8 cellular contexts compared by ENCODE assay signal in genomic region chr6:31734703-31735500, GRCh38. TPM values are rescaled to one million over a fixed set of nuclear protein-coding genes. Genes with fewer than 3 reads are reported as not detected.
DNase-seq lines count a peak whose midpoint lies in the region; ATAC-seq and TF ChIP-seq lines count a peak whose summit lies in the region.

No MANE protein-coding gene starts in this region.

- H3K4me2 ChIP-seq in GM23338 (peak overlapping the region; percentile 91), trophoblast cell (ENCODE audit: low read length) (peak overlapping the region; percentile 89)

- peak; percentile 36 for ATAC-seq in GM23338
- ATAC-seq in GM21576 (IDR thresholded peaks at IDR 0.05; ENCODE audit: unreplicated experiment) = no peak

- H3K4me3 Mint-ChIP-seq in CD14-positive monocyte (peak overlapping the region; percentile 99 to 100), GM23338 (peak overlapping the region; percentile 92), glutamatergic neuron (ENCODE audit: unreplicated experiment) (peak overlapping the region; percentile 98)

- peak overlapping the region; percentile 96 for H3K4ac ChIP-seq in trophoblast cell (ENCODE audit: low read depth, low read length)

- peaks cover 0 to 5% (median 1%) of the 10 kb centered on the region in 3 donors for H3K27me3 Mint-ChIP-seq in CD14-positive monocyte (ENCODE audit: low read depth in 3 of 3)
- peaks cover 32% of the 10 kb centered on the region for H3K27me3 Mint-ChIP-seq in GM23338 (ENCODE audit: insufficient read depth, low read depth, poor library complexity)
- peaks cover 16% of the 10 kb centered on the region for H3K27me3 Mint-ChIP-seq in glutamatergic neuron (ENCODE audit: unreplicated experiment)

- DNase-seq in CD14-positive monocyte (ENCODE audit: low spot score) (peak; percentile 84), GM23338 (ENCODE audit: low spot score) (peak; percentile 85), RKO (ENCODE audit: low spot score) (peak; percentile 91), glutamatergic neuron (peak; percentile 72), trophoblast cell (peak in 1 of 2 donors; percentile 67), NCI-H2107 treated with DMSO at 0.1 percent for 48 hours (lab: John Stamatoyannopoulos, UW; ENCODE audit: unreplicated experiment) (no peak)
- DNase-seq in activated effector memory CD4-positive, alpha-beta T cell treated with anti-CD3 and anti-CD28 coated beads, Interleukin-2, amount 50 U/mL, for 16 hours = peak; percentile 86

- H3K4me3 ChIP-seq in GM23338 (peak overlapping the region; percentile 96), trophoblast cell (ENCODE audit: low read depth, low read length) (peak overlapping the region; percentile 78)

- H3F3A ChIP-seq in GM23338 (replicated peaks; ENCODE audit: low read depth) = peaks cover 62% of the 10 kb centered on the region

- H3K27ac ChIP-seq in GM23338 (ENCODE audit: low read depth) (peak overlapping the region; percentile 78; the same call in 1 of the 2 replicates), trophoblast cell (ENCODE audit: low read depth, low read length) (peak overlapping the region; percentile 95)

- H3K27ac Mint-ChIP-seq in CD14-positive monocyte (peak overlapping the region; percentile 95 to 100 (median 99)), GM23338 (peak overlapping the region; percentile 92), glutamatergic neuron (ENCODE audit: unreplicated experiment) (peak overlapping the region; percentile 95)

- peak overlapping the region; percentile 93 for H3K9ac ChIP-seq in trophoblast cell (ENCODE audit: low read length)

- peak overlapping the region; percentile 87 for H3K14ac ChIP-seq in trophoblast cell (ENCODE audit: low read length)

- H3K9me3 ChIP-seq in trophoblast cell (ENCODE audit: insufficient read depth, low read depth, low read length) = no peaks in the 10 kb centered on the region

- H2AFZ ChIP-seq in GM23338 (no peak overlapping the region), trophoblast cell (ENCODE audit: insufficient read depth, low read length, poor library complexity) (no peak overlapping the region)

- H4K20me1 ChIP-seq in GM23338 (replicated peaks; ENCODE audit: insufficient read depth) = peaks cover 11% of the 10 kb centered on the region; the same call in 1 of the 2 replicates

- H3K23ac ChIP-seq in trophoblast cell (ENCODE audit: low read length) = no peak overlapping the region

- TF ChIP-seq CTCF in CD14-positive monocyte (IDR thresholded peaks at IDR 0.05) (no peak), GM23338 (conservative IDR thresholded peaks at IDR 0.05; ENCODE audit: low read depth in 2 of 2) (no peak), glutamatergic neuron (IDR thresholded peaks at IDR 0.05; ENCODE audit: partially characterized antibody, unreplicated experiment) (no peak)

- H3K36me3 ChIP-seq in GM23338 (ENCODE audit: insufficient read depth) (peaks cover 29% of the 10 kb centered on the region), trophoblast cell (ENCODE audit: control insufficient read depth in 1 of 2, insufficient read depth in 2 of 2, low read length in 2 of 2) (peaks cover 26 to 33% of the 10 kb centered on the region in 2 experiments)

- H3K79me2 ChIP-seq in GM23338 (replicated peaks; ENCODE audit: insufficient read depth) (peaks cover 27% of the 10 kb centered on the region), trophoblast cell (ENCODE audit: control insufficient read depth, insufficient read depth, low read length, poor library complexity) (peaks cover 24% of the 10 kb centered on the region)

- peak overlapping the region; percentile 40 for H4K8ac ChIP-seq in trophoblast cell (ENCODE audit: low read depth, low read length)

- H2BK120ac ChIP-seq in trophoblast cell (ENCODE audit: insufficient read depth, low read length, poor library complexity) = peak overlapping the region; percentile 84

- intact Hi-C loops in CD14-positive monocyte (cut with micrococcal nuclease) = loop anchor here (5.0 to 10.0 kb wide), 4 partner anchors 32 to 190 kb away; partner anchors contain the start of genes ATP6V1G2 (in 1 of the 2), CSNK2B (in 1 of the 2), DDX39B (in 1 of the 2) and LY6G5B (in 1 of the 2)

- H3K4me1 Mint-ChIP-seq in CD14-positive monocyte = peaks cover 65% of the 10 kb centered on the region
- peaks cover 53% of the 10 kb centered on the region for H3K4me1 Mint-ChIP-seq in GM23338
- H3K4me1 Mint-ChIP-seq in glutamatergic neuron (ENCODE audit: low read depth, unreplicated experiment) = peaks cover 21% of the 10 kb centered on the region

- H3K4me1 ChIP-seq in GM23338 (ENCODE audit: insufficient read depth) (peaks cover 45% of the 10 kb centered on the region), trophoblast cell (ENCODE audit: control insufficient read depth in 1 of 2, insufficient read depth in 2 of 2, low read length in 2 of 2) (peaks cover 24 to 27% of the 10 kb centered on the region in 2 experiments)

- WGBS in trophoblast cell (ENCODE audit: extremely low coverage, insufficient coverage, insufficient read length) = no CpG with 5 or more reads among the region's 22 CpGs

- peak overlapping the region; percentile 93 for H2BK5ac ChIP-seq in trophoblast cell (ENCODE audit: low read depth, low read length, poor library complexity)

- H3K9me2 ChIP-seq in GM23338 (ENCODE audit: insufficient read depth) = no peaks in the 10 kb centered on the region

- peaks cover 37% of the 10 kb centered on the region for H3K79me1 ChIP-seq in trophoblast cell (ENCODE audit: low read length)

- H2AK5ac ChIP-seq in trophoblast cell (ENCODE audit: low read length) = peak overlapping the region; percentile 50

- peak overlapping the region; percentile 92 for H4K91ac ChIP-seq in trophoblast cell (ENCODE audit: low read depth, low read length)

- peak overlapping the region; percentile 86 for H3K18ac ChIP-seq in trophoblast cell (ENCODE audit: low read length)

- H3K27me3 ChIP-seq in GM23338 (ENCODE audit: insufficient read depth) (no peaks in the 10 kb centered on the region), trophoblast cell (ENCODE audit: insufficient read depth, low read length) (no peaks in the 10 kb centered on the region)

- peaks cover 40 to 47% of the 10 kb centered on the region in 2 donors for H3K36me3 Mint-ChIP-seq in CD14-positive monocyte
- peaks cover 42% of the 10 kb centered on the region for H3K36me3 Mint-ChIP-seq in GM23338 (ENCODE audit: low read depth)
- no peaks in the 10 kb centered on the region for H3K36me3 Mint-ChIP-seq in glutamatergic neuron (ENCODE audit: unreplicated experiment)

- H3K9me3 Mint-ChIP-seq in CD14-positive monocyte (peaks cover 0 to 2% (median 0%) of the 10 kb centered on the region in 7 donors), GM23338 (no peaks in the 10 kb centered on the region), glutamatergic neuron (ENCODE audit: unreplicated experiment) (peaks cover 20% of the 10 kb centered on the region)

- H4K12ac ChIP-seq in trophoblast cell (ENCODE audit: low read depth, low read length) = peak overlapping the region; percentile 20

- peak overlapping the region; percentile 34 for H2BK12ac ChIP-seq in trophoblast cell (ENCODE audit: low read length)

TF ChIP-seq in GM23338, 12 proteins besides CTCF, POLR2A, EP300 and RAD21 (continues in another document):
- no peak for TF ChIP-seq EZH2 (IDR thresholded peaks at IDR 0.05; ENCODE audit: low read depth, unreplicated experiment)
- TF ChIP-seq ETS1 (IDR thresholded peaks at IDR 0.05) = peak; percentile 12; the same call in 1 of the 2 replicates

RNA-seq across cellular contexts. Expression of gene CLIC1, which starts 1.4 kb away (rescaled TPM):
- 1,000 to 10,000 TPM; 1,196 to 1,304 TPM for polyA plus RNA-seq in CD14-positive monocyte
- 226 and 269 TPM in 2 replicates for total RNA-seq in GM23338 (2014; rRNA removed; shearing (Covaris generic))
- polyA plus RNA-seq in GM23338 (2016; fragmentation: Nextera tagmentation; extraction: Ambion mirVana) = 269 and 296 TPM in 2 replicates
- 310 TPM for total RNA-seq in glutamatergic neuron (ENCODE audit: unreplicated experiment)
- polyA plus RNA-seq in trophoblast cell (2013) = 276 and 291 TPM in 2 replicates

RNA-seq across cellular contexts. Expression of gene MSH5, which starts 4.9 kb away (rescaled TPM):
- polyA plus RNA-seq in CD14-positive monocyte = 1 to 10 TPM in 1 of 2 donors, under 1 TPM in 1; 0.58 to 1.9 TPM
- total RNA-seq in GM23338 (2014; rRNA removed; shearing (Covaris generic)) = 23.9 and 27.2 TPM in 2 replicates
- polyA plus RNA-seq in GM23338 (2016; fragmentation: Nextera tagmentation; extraction: Ambion mirVana) = 12.1 and 12.8 TPM in 2 replicates
- total RNA-seq in glutamatergic neuron (ENCODE audit: unreplicated experiment) = 25.7 TPM
- 7.3 and 7.7 TPM in 2 replicates for polyA plus RNA-seq in trophoblast cell (2013)

RNA-seq across cellular contexts. Expression of gene DDAH2, which starts 5.8 kb away (rescaled TPM):
- polyA plus RNA-seq in CD14-positive monocyte = 10 to 100 TPM; 29.8 to 30.6 TPM
- total RNA-seq in GM23338 (2014; rRNA removed; shearing (Covaris generic)) = 58.7 and 62.2 TPM in 2 replicates
- 65.0 and 65.1 TPM in 2 replicates for polyA plus RNA-seq in GM23338 (2016; fragmentation: Nextera tagmentation; extraction: Ambion mirVana)
- 266 TPM for total RNA-seq in glutamatergic neuron (ENCODE audit: unreplicated experiment)
- 85.4 and 87.3 TPM in 2 replicates for polyA plus RNA-seq in trophoblast cell (2013)

RNA-seq across cellular contexts. Expression of gene MPIG6B, which starts 11.7 kb away (rescaled TPM):
- polyA plus RNA-seq in CD14-positive monocyte (under 1 TPM; 0.68 to 0.75 TPM), GM23338 (2016; fragmentation: Nextera tagmentation; extraction: Ambion mirVana) (0.12 and 0.13 TPM in 2 replicates)
- total RNA-seq in GM23338 (2014; rRNA removed; shearing (Covaris generic)) = not detected in 2 replicates
- not detected for total RNA-seq in glutamatergic neuron (ENCODE audit: unreplicated experiment)
- polyA plus RNA-seq in trophoblast cell (2013) = 0.31 and 0.39 TPM in 2 replicates

RNA-seq across cellular contexts. Expression of gene LY6G6C, which starts 13.4 kb away (rescaled TPM):
- polyA plus RNA-seq in CD14-positive monocyte (not detected), GM23338 (2016; fragmentation: Nextera tagmentation; extraction: Ambion mirVana) (0.23 TPM in 1 of 2 replicates, not detected in the other)
- total RNA-seq in GM23338 (2014; rRNA removed; shearing (Covaris generic)) = not detected in 2 replicates
- 1.8 TPM for total RNA-seq in glutamatergic neuron (ENCODE audit: unreplicated experiment)
- 11.8 and 13.2 TPM in 2 replicates for polyA plus RNA-seq in trophoblast cell (2013)
